In genomic region chr9:83020327-83020726, GRCh38 we compare ENCODE assay signal across 1 cellular context.
TF ChIP-seq lines count a peak whose summit lies in the region.

No MANE protein-coding gene starts in this region.

TF ChIP-seq in H1, 55 proteins besides CTCF, POLR2A, EP300 and RAD21:
- TF ChIP-seq CHD2 (IDR thresholded peaks at IDR 0.05; ENCODE audit: low read length) (no peak), TBP (IDR thresholded peaks at IDR 0.05; ENCODE audit: low read depth, low read length) (no peak), KDM1A (IDR thresholded peaks at IDR 0.05; ENCODE audit: borderline replicate concordance, low read length) (no peak), TCF12 (IDR thresholded peaks at IDR 0.05; ENCODE audit: low read depth, low read length) (no peak), HDAC2 (IDR thresholded peaks at IDR 0.05; ENCODE audit: borderline replicate concordance in 1 of 2, low read depth in 2 of 2, low read length in 2 of 2) (no peak), CEBPB (IDR thresholded peaks at IDR 0.05; ENCODE audit: low read depth, low read length) (no peak), MAFK (IDR thresholded peaks at IDR 0.05; ENCODE audit: low read depth, low read length) (no peak), GTF2F1 (IDR thresholded peaks at IDR 0.05; ENCODE audit: borderline replicate concordance, low read depth, low read length) (no peak), RFX5 (IDR thresholded peaks at IDR 0.05; ENCODE audit: borderline replicate concordance, low read depth, low read length) (no peak), ZNF274 (IDR thresholded peaks at IDR 0.05; ENCODE audit: borderline replicate concordance, extremely low read depth, low read length) (no peak)
TF ChIP-seq in H1: peak in this region for 0.
